ENCODE assay signal across 8 cellular contexts in genomic region chr19:3275068-3275582, GRCh38. TPM values are rescaled to one million over a fixed set of nuclear protein-coding genes. Genes with fewer than 3 reads are reported as not detected.
DNase-seq lines count a peak whose midpoint lies in the region; TF ChIP-seq lines count a peak whose summit lies in the region.

No MANE protein-coding gene starts in this region.

- H2AFZ ChIP-seq in Loucy (ENCODE audit: low read length) (peak overlapping the region; percentile 99), smooth muscle cell (ENCODE audit: low read depth) (no peak overlapping the region)

- no peaks in the 10 kb centered on the region for H3K27me3 ChIP-seq in Loucy (ENCODE audit: insufficient read depth, low read length, poor library complexity, severe bottlenecking)
- H3K27me3 ChIP-seq in smooth muscle cell (ENCODE audit: low read depth), result peaks cover 14% of the 10 kb centered on the region

- H3K4me2 ChIP-seq in Loucy (ENCODE audit: low read depth, low read length, poor library complexity, severe bottlenecking), result peak overlapping the region; percentile 88
- peak overlapping the region; percentile 90 for H3K4me2 ChIP-seq in smooth muscle cell

- H4K20me1 ChIP-seq in Loucy (ENCODE audit: insufficient read depth, low read length, poor library complexity, severe bottlenecking) (no peaks in the 10 kb centered on the region), smooth muscle cell (ENCODE audit: low read depth) (no peaks in the 10 kb centered on the region)

- no peaks in the 10 kb centered on the region for H3K9me2 ChIP-seq in Loucy (replicated peaks; ENCODE audit: low read depth, low read length)

- TF ChIP-seq CTCF in GM12865 (IDR thresholded peaks at IDR 0.05; ENCODE audit: insufficient read depth, low read depth, low read length, missing control alignments), result peak; percentile 60
- peak; percentile 98; the same call in 1 of the 2 replicates for TF ChIP-seq CTCF in Loucy (conservative IDR thresholded peaks at IDR 0.05; ENCODE audit: low read length)
- peak; percentile 39 for TF ChIP-seq CTCF in fibroblast of mammary gland (conservative IDR thresholded peaks at IDR 0.05; ENCODE audit: control insufficient read depth, insufficient read depth, low read depth, low read length)
- TF ChIP-seq CTCF in smooth muscle cell (IDR thresholded peaks at IDR 0.05; ENCODE audit: borderline replicate concordance, insufficient read depth, poor library complexity, severe bottlenecking), result no peak

- H3K4me1 ChIP-seq in Loucy (ENCODE audit: insufficient read depth, low read length, poor library complexity, severe bottlenecking), result peaks cover 13% of the 10 kb centered on the region
- H3K4me1 ChIP-seq in smooth muscle cell (ENCODE audit: low read depth), result peaks cover 9% of the 10 kb centered on the region

- H3K9ac ChIP-seq in Loucy (ENCODE audit: low read depth, low read length, poor library complexity, severe bottlenecking) (peak overlapping the region; percentile 66), smooth muscle cell (ENCODE audit: low read depth) (no peak overlapping the region)

- H3K4me3 ChIP-seq in GM12865 (ENCODE audit: low read depth, low read length) (peak overlapping the region; percentile 55), Loucy (ENCODE audit: low read length, poor library complexity, severe bottlenecking) (peak overlapping the region; percentile 80), fibroblast of mammary gland (ENCODE audit: control insufficient read depth, low read depth, low read length) (peak overlapping the region; percentile 37), smooth muscle cell (peak overlapping the region; percentile 54)

- DNase-seq in GM12865 (ENCODE audit: low read depth), result peak; percentile 54
- DNase-seq in activated CD4-positive, alpha-beta T cell treated with anti-CD3 and anti-CD28 coated beads, Interleukin-2, amount 50 U/mL, for 4 hours, result peak; percentile 17 to 26
- DNase-seq in fibroblast of mammary gland (ENCODE audit: low read depth), result no peak
- no peak for DNase-seq in smooth muscle cell (lab: John Stamatoyannopoulos, UW; ENCODE audit: unreplicated experiment)
- DNase-seq in mesenteric fat pad (ENCODE audit: low spot score), result no peak
- no peak for DNase-seq in GF-D8 (lab: John Stamatoyannopoulos, UW)
- no peak for DNase-seq in posterior vena cava (ENCODE audit: low spot score)

- H3K27ac ChIP-seq in smooth muscle cell (ENCODE audit: low read depth), result no peak overlapping the region

- H3K36me3 ChIP-seq in Loucy (ENCODE audit: insufficient read depth, low read length), result no peaks in the 10 kb centered on the region
- H3K36me3 ChIP-seq in smooth muscle cell (ENCODE audit: low read depth), result no peaks in the 10 kb centered on the region

- H3K9me3 ChIP-seq in Loucy (ENCODE audit: insufficient read depth, low read depth, low read length), result no peaks in the 10 kb centered on the region
- no peaks in the 10 kb centered on the region for H3K9me3 ChIP-seq in smooth muscle cell (replicated peaks; ENCODE audit: low read depth)

- intact Hi-C loops in posterior vena cava (cut with DNase I), result no loop called here

- H3K79me2 ChIP-seq in Loucy (ENCODE audit: insufficient read depth, low read length) (no peaks in the 10 kb centered on the region), smooth muscle cell (ENCODE audit: low read depth) (no peaks in the 10 kb centered on the region)

- H3F3A ChIP-seq in Loucy (ENCODE audit: low read depth), result no peaks in the 10 kb centered on the region
- H3F3A ChIP-seq in smooth muscle cell (ENCODE audit: low read depth), result no peaks in the 10 kb centered on the region

- 14% methylated on average over 16 of the region's 16 CpGs for WGBS in smooth muscle cell (ENCODE audit: low lambda C conversion rate)

RNA-seq across cellular contexts. Expression of gene CELF5, which starts 50.7 kb away (rescaled TPM):
- total RNA-seq in smooth muscle cell, result not detected in 2 replicates
- polyA plus RNA-seq in smooth muscle cell, result 0.18 TPM in 1 of 2 replicates, not detected in the other
- not detected for total RNA-seq in mesenteric fat pad
- not detected for total RNA-seq in posterior vena cava

Comparison
In these comparisons a context has a peak if more than half of its experiments do, and no peak if none do; other contexts are left out.
1. DNase-seq: peak in GM12865 (single experiment) and activated CD4-positive, alpha-beta T cell treated with anti-CD3 and anti-CD28 coated beads, Interleukin-2, amount 50 U/mL, for 4 hours (2 of 2); none in fibroblast of mammary gland (single experiment), smooth muscle cell (single experiment), mesenteric fat pad (single experiment), GF-D8 (single experiment) and posterior vena cava (single experiment).
2. Peak in every context shown above with its lines, with median percentiles within 50 percentile points of each other: H3K4me3 ChIP-seq.